ENCODE assay signal across 13 cellular contexts in genomic region chr2:54966165-54966819, GRCh38.
DNase-seq lines count a peak whose midpoint lies in the region; ATAC-seq, FAIRE-seq and TF ChIP-seq lines count a peak whose summit lies in the region.
"Had no signal": no experiment of that assay in that cellular context is flagged by ENCODE, and none has a peak within 500 bp of the region (broad histone marks: within the 10 kb centered on the region; RNA-seq: fewer than 3 reads in every experiment).

No MANE protein-coding gene starts in this region.

- in situ Hi-C loops in ACHN (cut with HindIII; ENCODE audit: low pct_ligation_motif_present, low pct_unique_long_range_greater_than_20kb, low sequenced_read_pairs) = no loop called here

- no peak for TF ChIP-seq POLR2A in upper lobe of left lung (IDR thresholded peaks at IDR 0.05)

- no peaks in the 10 kb centered on the region for H3K27me3 ChIP-seq in bronchial epithelial cell (ENCODE audit: control insufficient read depth, insufficient read depth, low read length)
- H3K27me3 ChIP-seq in upper lobe of left lung = no peaks in the 10 kb centered on the region

- TF ChIP-seq EP300 in upper lobe of left lung (IDR thresholded peaks at IDR 0.05) = no peak

- H3K9me3 ChIP-seq in upper lobe of left lung = no peaks in the 10 kb centered on the region

- 81 to 87% methylated on average over 8 of the region's 8 CpGs for WGBS in upper lobe of left lung, 2 donors

- no peak for TF ChIP-seq CTCF in bronchial epithelial cell (IDR thresholded peaks at IDR 0.05; ENCODE audit: insufficient read depth, low read length, severe bottlenecking)
- TF ChIP-seq CTCF in upper lobe of left lung (IDR thresholded peaks at IDR 0.05) = no peak

- H3K4me3 ChIP-seq in bronchial epithelial cell (ENCODE audit: low read depth, low read length) = no peak overlapping the region
- no peak overlapping the region for H3K4me3 ChIP-seq in upper lobe of left lung
- H3K4me3 ChIP-seq: cardiac muscle cell had no signal

- no peak overlapping the region for H3K27ac ChIP-seq in upper lobe of left lung
- H3K27ac ChIP-seq: cardiac muscle cell had no signal

- peaks cover 6 to 42% (median 18%) of the 10 kb centered on the region in 4 donors for H3K4me1 ChIP-seq in upper lobe of left lung

- peaks cover 3% of the 10 kb centered on the region for H3K36me3 ChIP-seq in bronchial epithelial cell (ENCODE audit: control insufficient read depth, insufficient read depth, low read length)
- peaks cover 0 to 26% (median 4%) of the 10 kb centered on the region in 4 donors for H3K36me3 ChIP-seq in upper lobe of left lung
- H3K36me3 ChIP-seq: cardiac muscle cell had no signal

- DNase-seq in COLO668 (lab: John Stamatoyannopoulos, UW; ENCODE audit: unreplicated experiment) (peak; percentile 34), bronchial epithelial cell (ENCODE audit: low read depth) (peak; percentile 63), lung microvascular endothelial cell (ENCODE audit: low read depth in 2 of 2) (peak; percentile 61 to 66), upper lobe of left lung (no peak), DMS79 treated with DMSO at 0.1 percent for 48 hours (lab: John Stamatoyannopoulos, UW) (no peak), ACHN (no peak)
- DNase-seq: mesenchymal stem cell, NCI-H187, right cardiac atrium had no signal

- no peak for FAIRE-seq in bronchial epithelial cell (lab: Jason Lieb, UNC)
- FAIRE-seq: D721Med had no signal

- ATAC-seq in HG03025 (IDR thresholded peaks at IDR 0.05; ENCODE audit: low FRiP score, unreplicated experiment) (peak; percentile 47), upper lobe of left lung (ENCODE audit: low FRiP score in 2 of 2) (no peak), GM21528 (IDR thresholded peaks at IDR 0.05; ENCODE audit: low FRiP score, unreplicated experiment) (no peak)

Comparison
In these comparisons a context has a peak if more than half of its experiments do, and no peak if none do; other contexts are left out.
1. DNase-seq: peak in COLO668 (single experiment), bronchial epithelial cell (single experiment) and lung microvascular endothelial cell (2 of 2); none in upper lobe of left lung (0 of 2), DMS79 treated with DMSO at 0.1 percent for 48 hours (single experiment) and ACHN (single experiment).